13 cellular contexts compared by ENCODE assay signal in the genomic region with DNA sequence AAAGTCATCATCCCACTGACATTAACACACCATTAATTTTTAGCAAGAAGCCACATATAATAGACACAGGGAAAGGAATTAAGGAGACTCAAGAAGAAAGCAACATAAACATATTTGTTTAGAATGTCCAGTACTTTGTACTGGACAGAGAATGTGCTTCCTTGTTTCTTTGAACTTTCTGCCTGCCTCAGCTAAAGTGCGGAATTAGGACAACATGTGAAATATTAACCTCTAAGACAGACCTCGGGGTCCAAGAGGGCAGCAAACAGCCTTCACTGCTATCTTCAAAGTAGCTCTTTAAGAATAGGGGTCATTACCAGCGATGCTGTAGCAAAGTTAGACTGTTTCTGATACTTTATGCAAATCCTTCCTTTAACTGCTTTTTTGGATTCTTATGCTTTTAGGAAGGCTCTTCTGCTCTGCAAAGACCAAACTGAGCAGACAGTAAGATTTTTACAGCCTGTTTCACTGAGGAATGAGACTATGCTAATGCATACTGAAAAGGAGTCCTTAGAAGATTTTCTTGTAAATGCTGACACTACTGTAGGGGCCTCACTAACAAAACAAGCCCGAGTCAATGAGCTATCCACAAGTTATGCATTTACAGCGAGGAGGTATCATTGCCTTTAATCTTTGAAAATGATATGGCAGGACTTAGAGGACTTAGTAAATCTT. TPM values are rescaled to one million over a fixed set of nuclear protein-coding genes. Genes with fewer than 3 reads are reported as not detected.
DNase-seq lines count a peak whose midpoint lies in the region; ATAC-seq, FAIRE-seq and TF ChIP-seq lines count a peak whose summit lies in the region.
"Had no signal": no experiment of that assay in that cellular context is flagged by ENCODE, and none has a peak within 500 bp of the region (broad histone marks: within the 10 kb centered on the region; RNA-seq: fewer than 3 reads in every experiment).

No MANE protein-coding gene starts in this region.

- H3K27me3 ChIP-seq in esophagus squamous epithelium (no peaks in the 10 kb centered on the region), transverse colon (no peaks in the 10 kb centered on the region)

- DNase-seq in RCC 7860 (ENCODE audit: low spot score) (peak; percentile 33), esophagus squamous epithelium (lab: John Stamatoyannopoulos, UW) (no peak), transverse colon (no peak), DMS79 (lab: John Stamatoyannopoulos, UW) (no peak), NOMO-1 treated with dmso at 0.1 percent for 144 hours (lab: John Stamatoyannopoulos, UW; ENCODE audit: unreplicated experiment) (no peak), MV-4-11 (lab: John Stamatoyannopoulos, UW) (no peak)
- DNase-seq in natural killer cell treated with Interleukin-12 subunit alpha and Interleukin-12 subunit beta and Interleukin-15 and Interleukin-18, amount 100 ng/mL, for 72 hours (ENCODE audit: low spot score), result no peak
- DNase-seq in T-helper 2 cell treated with Interferon-gamma antibody and Interleukin-4, amounts not matched to agents 5 μg/mL and 100 μg/mL, for 36 hours (ENCODE audit: low spot score), result no peak
- DNase-seq: left cardiac atrium; NCI-H1930; stimulated activated naive CD4-positive, alpha-beta T cell had no signal

- H3K9me3 Mint-ChIP-seq in natural killer cell treated with Interleukin-12 subunit alpha and Interleukin-12 subunit beta and Interleukin-15 and Interleukin-18, amount 100 ng/mL, for 72 hours, result no peaks in the 10 kb centered on the region
- H3K9me3 Mint-ChIP-seq in T-helper 2 cell treated with Interferon-gamma antibody and Interleukin-4, amounts not matched to agents 5 μg/mL and 100 μg/mL, for 36 hours, result no peaks in the 10 kb centered on the region

- H3K4me3 ChIP-seq in esophagus squamous epithelium (no peak overlapping the region), transverse colon (no peak overlapping the region)

- WGBS in esophagus squamous epithelium, 2 donors, result 59 to 74% methylated on average over 5 of the region's 5 CpGs
- 35 to 53% methylated on average over 3 to 5 of the region's 5 CpGs for WGBS in transverse colon (ENCODE audit: low coverage in 1 of 2), 2 donors

- ATAC-seq in natural killer cell treated with Interleukin-12 subunit alpha and Interleukin-12 subunit beta and Interleukin-15 and Interleukin-18, amount 100 ng/mL, for 72 hours, result no peak
- ATAC-seq: left cardiac atrium had no signal

- peaks cover 43 to 49% of the 10 kb centered on the region in 2 donors for H3K4me1 Mint-ChIP-seq in natural killer cell treated with Interleukin-12 subunit alpha and Interleukin-12 subunit beta and Interleukin-15 and Interleukin-18, amount 100 ng/mL, for 72 hours (ENCODE audit: low read depth in 2 of 2)
- no peaks in the 10 kb centered on the region for H3K4me1 Mint-ChIP-seq in T-helper 2 cell treated with Interferon-gamma antibody and Interleukin-4, amounts not matched to agents 5 μg/mL and 100 μg/mL, for 36 hours (ENCODE audit: low read depth)

- H3K27me3 Mint-ChIP-seq in natural killer cell treated with Interleukin-12 subunit alpha and Interleukin-12 subunit beta and Interleukin-15 and Interleukin-18, amount 100 ng/mL, for 72 hours, result no peaks in the 10 kb centered on the region
- H3K27me3 Mint-ChIP-seq in T-helper 2 cell treated with Interferon-gamma antibody and Interleukin-4, amounts not matched to agents 5 μg/mL and 100 μg/mL, for 36 hours (ENCODE audit: low read depth), result no peaks in the 10 kb centered on the region

- intact Hi-C loops in esophagus squamous epithelium (cut with DNase I), result no loop called here
- intact Hi-C loops in transverse colon (cut with DNase I; ENCODE audit: low total_unique reads), result no loop called here

- FAIRE-seq in RCC 7860 (lab: Jason Lieb, UNC), result peak; percentile 75
- FAIRE-seq: GM18507 had no signal

- H3K27ac Mint-ChIP-seq in natural killer cell treated with Interleukin-12 subunit alpha and Interleukin-12 subunit beta and Interleukin-15 and Interleukin-18, amount 100 ng/mL, for 72 hours, result peak overlapping the region; percentile 75 to 99
- H3K27ac Mint-ChIP-seq in T-helper 2 cell treated with Interferon-gamma antibody and Interleukin-4, amounts not matched to agents 5 μg/mL and 100 μg/mL, for 36 hours, result no peak overlapping the region

- H3K36me3 ChIP-seq in esophagus squamous epithelium (no peaks in the 10 kb centered on the region), transverse colon (no peaks in the 10 kb centered on the region)

- in situ Hi-C loops in transverse colon (cut with MboI; ENCODE audit: low pct_ligation_motif_present in 1 of 4, low pct_unique_long_range_greater_than_20kb in 1 of 4, low sequenced_read_pairs in 3 of 4), result no loop called here

- no peak for TF ChIP-seq POLR2A in esophagus squamous epithelium (IDR thresholded peaks at IDR 0.05)
- no peak for TF ChIP-seq POLR2A in transverse colon (IDR thresholded peaks at IDR 0.05)

- no peaks in the 10 kb centered on the region for H3K9me3 ChIP-seq in esophagus squamous epithelium
- H3K9me3 ChIP-seq in transverse colon, result no peaks in the 10 kb centered on the region

- no peaks in the 10 kb centered on the region for H3K36me3 Mint-ChIP-seq in natural killer cell treated with Interleukin-12 subunit alpha and Interleukin-12 subunit beta and Interleukin-15 and Interleukin-18, amount 100 ng/mL, for 72 hours
- no peaks in the 10 kb centered on the region for H3K36me3 Mint-ChIP-seq in T-helper 2 cell treated with Interferon-gamma antibody and Interleukin-4, amounts not matched to agents 5 μg/mL and 100 μg/mL, for 36 hours (ENCODE audit: low read depth)

- TF ChIP-seq CTCF in esophagus squamous epithelium (IDR thresholded peaks at IDR 0.05) (no peak), transverse colon (IDR thresholded peaks at IDR 0.05) (no peak)

- H3K4me3 Mint-ChIP-seq in natural killer cell treated with Interleukin-12 subunit alpha and Interleukin-12 subunit beta and Interleukin-15 and Interleukin-18, amount 100 ng/mL, for 72 hours, result peak overlapping the region; percentile 45
- H3K4me3 Mint-ChIP-seq in T-helper 2 cell treated with Interferon-gamma antibody and Interleukin-4, amounts not matched to agents 5 μg/mL and 100 μg/mL, for 36 hours, result no peak overlapping the region

- peak overlapping the region; percentile 46 to 86 (median 68) for H3K27ac ChIP-seq in esophagus squamous epithelium
- H3K27ac ChIP-seq in transverse colon, result peak overlapping the region; percentile 66 to 75 (median 68)

- peaks cover 0 to 36% (median 19%) of the 10 kb centered on the region in 3 donors for H3K4me1 ChIP-seq in esophagus squamous epithelium
- H3K4me1 ChIP-seq in transverse colon, result peaks cover 4 to 40% (median 29%) of the 10 kb centered on the region in 4 donors

- no peak for TF ChIP-seq EP300 in transverse colon (IDR thresholded peaks at IDR 0.05; ENCODE audit: low read depth)

RNA-seq across cellular contexts. Expression of a gene that starts 23.9 kb away (rescaled TPM):
- total RNA-seq in esophagus squamous epithelium (10 to 100 TPM in 2 of 4 donors, 1 to 10 TPM in 1, under 1 TPM in 1; 0.95 to 35.1 (median 11.8) TPM), transverse colon (100 to 1,000 TPM in 1 of 4 donors, 10 to 100 TPM in 3; 34.4 to 143 (median 53.1) TPM)
- total RNA-seq in natural killer cell treated with Interleukin-12 subunit alpha and Interleukin-12 subunit beta and Interleukin-15 and Interleukin-18, amount 100 ng/mL, for 72 hours, result 1 to 10 TPM; 4.0 to 8.5 TPM

RNA-seq across cellular contexts. Expression of a gene that starts 36.6 kb away (rescaled TPM):
- total RNA-seq in esophagus squamous epithelium (not detected), transverse colon (not detected)
- not detected for total RNA-seq in natural killer cell treated with Interleukin-12 subunit alpha and Interleukin-12 subunit beta and Interleukin-15 and Interleukin-18, amount 100 ng/mL, for 72 hours
- total RNA-seq: HT1080, left cardiac atrium had no signal
